1 cellular context compared by ENCODE assay signal in the genomic region with DNA sequence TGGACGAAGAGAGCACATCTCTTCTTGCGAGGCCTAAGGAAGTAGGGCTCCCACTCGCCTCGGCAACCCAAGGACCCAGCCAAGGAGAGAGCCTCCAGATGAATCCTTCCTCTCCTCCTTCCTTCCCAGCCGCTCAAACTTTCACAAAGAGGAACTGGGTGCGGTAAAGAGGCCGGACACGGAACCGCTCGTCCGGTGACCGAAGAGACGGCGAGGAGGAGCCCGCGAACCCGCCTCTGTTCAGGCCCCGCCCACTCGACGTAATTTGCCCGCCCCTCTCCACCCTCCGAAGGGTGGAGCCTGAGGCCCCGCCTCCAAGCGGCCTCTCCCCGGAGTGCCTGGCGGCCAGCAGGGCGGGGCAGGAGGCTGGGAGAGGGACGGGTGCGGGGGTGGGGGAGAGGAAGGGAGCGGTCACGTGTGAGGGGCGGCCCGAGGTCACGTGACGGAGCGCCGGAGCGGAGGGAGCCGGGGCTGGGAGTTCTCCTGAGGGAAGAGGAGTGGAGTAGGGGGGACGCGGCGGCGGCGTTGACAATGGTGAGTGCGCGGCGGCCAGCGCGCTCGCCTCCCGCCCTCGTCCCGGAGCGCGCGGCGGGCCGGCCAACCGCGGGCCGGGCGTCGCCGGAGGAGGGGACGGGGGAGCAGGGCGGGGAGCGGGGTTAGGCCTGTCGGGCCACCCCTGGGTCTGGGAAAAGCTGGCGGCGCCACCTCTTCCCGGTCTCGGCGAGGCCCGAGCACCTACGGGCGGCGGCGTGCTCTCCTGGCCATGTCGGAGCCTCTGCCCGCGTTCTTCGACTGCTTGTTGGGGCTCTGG.
TF ChIP-seq lines count a peak whose summit lies in the region.

A gene (plus strand): TSS at position 432 of the 811 bp plus-strand sequence. CDS start 100 bp downstream, at position 532.

TF ChIP-seq in HepG2, 621 proteins besides CTCF, POLR2A, EP300 and RAD21 (continued from another document and continues in another):
- 0 out of 2 replicates have a peak, but pooled peaks have one; percentile 48 for TF ChIP-seq ZNF619 (CRISPR knock-in tag; IDR thresholded peaks at IDR 0.05)
- TF ChIP-seq, protein P1, sequence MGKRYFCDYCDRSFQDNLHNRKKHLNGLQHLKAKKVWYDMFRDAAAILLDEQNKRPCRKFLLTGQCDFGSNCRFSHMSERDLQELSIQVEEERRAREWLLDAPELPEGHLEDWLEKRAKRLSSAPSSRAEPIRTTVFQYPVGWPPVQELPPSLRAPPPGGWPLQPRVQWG (CRISPR knock-in tag; IDR thresholded peaks at IDR 0.05; ENCODE audit: borderline replicate concordance, low read depth): no peak
- TF ChIP-seq, protein P2, sequence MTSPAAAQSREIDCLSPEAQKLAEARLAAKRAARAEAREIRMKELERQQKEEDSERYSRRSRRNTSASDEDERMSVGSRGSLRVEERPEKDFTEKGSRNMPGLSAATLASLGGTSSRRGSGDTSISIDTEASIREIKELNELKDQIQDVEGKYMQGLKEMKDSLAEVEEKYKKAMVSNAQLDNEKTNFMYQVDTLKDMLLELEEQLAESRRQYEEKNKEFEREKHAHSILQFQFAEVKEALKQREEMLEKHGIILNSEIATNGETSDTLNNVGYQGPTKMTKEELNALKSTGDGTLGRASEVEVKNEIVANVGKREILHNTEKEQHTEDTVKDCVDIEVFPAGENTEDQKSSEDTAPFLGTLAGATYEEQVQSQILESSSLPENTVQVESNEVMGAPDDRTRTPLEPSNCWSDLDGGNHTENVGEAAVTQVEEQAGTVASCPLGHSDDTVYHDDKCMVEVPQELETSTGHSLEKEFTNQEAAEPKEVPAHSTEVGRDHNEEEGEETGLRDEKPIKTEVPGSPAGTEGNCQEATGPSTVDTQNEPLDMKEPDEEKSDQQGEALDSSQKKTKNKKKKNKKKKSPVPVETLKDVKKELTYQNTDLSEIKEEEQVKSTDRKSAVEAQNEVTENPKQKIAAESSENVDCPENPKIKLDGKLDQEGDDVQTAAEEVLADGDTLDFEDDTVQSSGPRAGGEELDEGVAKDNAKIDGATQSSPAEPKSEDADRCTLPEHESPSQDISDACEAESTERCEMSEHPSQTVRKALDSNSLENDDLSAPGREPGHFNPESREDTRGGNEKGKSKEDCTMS (CRISPR knock-in tag; conservative IDR thresholded peaks at IDR 0.05): no peak
- TF ChIP-seq, protein P3, sequence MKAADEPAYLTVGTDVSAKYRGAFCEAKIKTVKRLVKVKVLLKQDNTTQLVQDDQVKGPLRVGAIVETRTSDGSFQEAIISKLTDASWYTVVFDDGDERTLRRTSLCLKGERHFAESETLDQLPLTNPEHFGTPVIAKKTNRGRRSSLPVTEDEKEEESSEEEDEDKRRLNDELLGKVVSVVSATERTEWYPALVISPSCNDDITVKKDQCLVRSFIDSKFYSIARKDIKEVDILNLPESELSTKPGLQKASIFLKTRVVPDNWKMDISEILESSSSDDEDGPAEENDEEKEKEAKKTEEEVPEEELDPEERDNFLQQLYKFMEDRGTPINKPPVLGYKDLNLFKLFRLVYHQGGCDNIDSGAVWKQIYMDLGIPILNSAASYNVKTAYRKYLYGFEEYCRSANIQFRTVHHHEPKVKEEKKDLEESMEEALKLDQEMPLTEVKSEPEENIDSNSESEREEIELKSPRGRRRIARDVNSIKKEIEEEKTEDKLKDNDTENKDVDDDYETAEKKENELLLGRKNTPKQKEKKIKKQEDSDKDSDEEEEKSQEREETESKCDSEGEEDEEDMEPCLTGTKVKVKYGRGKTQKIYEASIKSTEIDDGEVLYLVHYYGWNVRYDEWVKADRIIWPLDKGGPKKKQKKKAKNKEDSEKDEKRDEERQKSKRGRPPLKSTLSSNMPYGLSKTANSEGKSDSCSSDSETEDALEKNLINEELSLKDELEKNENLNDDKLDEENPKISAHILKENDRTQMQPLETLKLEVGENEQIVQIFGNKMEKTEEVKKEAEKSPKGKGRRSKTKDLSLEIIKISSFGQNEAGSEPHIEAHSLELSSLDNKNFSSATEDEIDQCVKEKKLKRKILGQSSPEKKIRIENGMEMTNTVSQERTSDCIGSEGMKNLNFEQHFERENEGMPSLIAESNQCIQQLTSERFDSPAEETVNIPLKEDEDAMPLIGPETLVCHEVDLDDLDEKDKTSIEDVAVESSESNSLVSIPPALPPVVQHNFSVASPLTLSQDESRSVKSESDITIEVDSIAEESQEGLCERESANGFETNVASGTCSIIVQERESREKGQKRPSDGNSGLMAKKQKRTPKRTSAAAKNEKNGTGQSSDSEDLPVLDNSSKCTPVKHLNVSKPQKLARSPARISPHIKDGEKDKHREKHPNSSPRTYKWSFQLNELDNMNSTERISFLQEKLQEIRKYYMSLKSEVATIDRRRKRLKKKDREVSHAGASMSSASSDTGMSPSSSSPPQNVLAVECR (CRISPR knock-in tag; IDR thresholded peaks at IDR 0.05; ENCODE audit: borderline replicate concordance): peak; percentile 52
- TF ChIP-seq THAP11 (CRISPR knock-in tag; IDR thresholded peaks at IDR 0.05): peak; percentile 80
- TF ChIP-seq ATRX (CRISPR knock-in tag; IDR thresholded peaks at IDR 0.05; ENCODE audit: borderline replicate concordance): no peak
- TF ChIP-seq ELF4 (CRISPR knock-in tag; IDR thresholded peaks at IDR 0.05; ENCODE audit: borderline replicate concordance): no peak
- TF ChIP-seq ZNF234 (CRISPR knock-in tag; conservative IDR thresholded peaks at IDR 0.05): no peak
- TF ChIP-seq PAF1 (CRISPR knock-in tag; IDR thresholded peaks at IDR 0.05): no peak
- no peak for TF ChIP-seq SATB2 (CRISPR knock-in tag; IDR thresholded peaks at IDR 0.05)
- no peak for TF ChIP-seq ZFP36 (IDR thresholded peaks at IDR 0.05; ENCODE audit: borderline replicate concordance, low read depth, low read length, partially characterized antibody)
- no peak for TF ChIP-seq RFX3 (CRISPR knock-in tag; IDR thresholded peaks at IDR 0.05)
- peak; percentile 42; the same call in 1 of the 2 replicates for TF ChIP-seq NR2C2 (CRISPR knock-in tag; IDR thresholded peaks at IDR 0.05; ENCODE audit: borderline replicate concordance)
- no peak for TF ChIP-seq BRD4 (CRISPR knock-in tag; IDR thresholded peaks at IDR 0.05)
- TF ChIP-seq, protein P4, sequence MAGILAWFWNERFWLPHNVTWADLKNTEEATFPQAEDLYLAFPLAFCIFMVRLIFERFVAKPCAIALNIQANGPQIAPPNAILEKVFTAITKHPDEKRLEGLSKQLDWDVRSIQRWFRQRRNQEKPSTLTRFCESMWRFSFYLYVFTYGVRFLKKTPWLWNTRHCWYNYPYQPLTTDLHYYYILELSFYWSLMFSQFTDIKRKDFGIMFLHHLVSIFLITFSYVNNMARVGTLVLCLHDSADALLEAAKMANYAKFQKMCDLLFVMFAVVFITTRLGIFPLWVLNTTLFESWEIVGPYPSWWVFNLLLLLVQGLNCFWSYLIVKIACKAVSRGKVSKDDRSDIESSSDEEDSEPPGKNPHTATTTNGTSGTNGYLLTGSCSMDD (CRISPR knock-in tag; IDR thresholded peaks at IDR 0.05): no peak
- TF ChIP-seq SALL1 (CRISPR knock-in tag; IDR thresholded peaks at IDR 0.05): peak; percentile 69; the same call in 1 of the 2 replicates
- TF ChIP-seq CREB1 (IDR thresholded peaks at IDR 0.05): peak; percentile 44; the same call in 1 of the 2 replicates
- TF ChIP-seq CREB1 (CRISPR knock-in tag; IDR thresholded peaks at IDR 0.05): 0 out of 2 replicates have a peak, but pooled peaks have one; percentile 52
- TF ChIP-seq NFATC3 (CRISPR knock-in tag; IDR thresholded peaks at IDR 0.05): 0 out of 2 replicates have a peak, but pooled peaks have one; percentile 41
- TF ChIP-seq ZNF17 (CRISPR knock-in tag; IDR thresholded peaks at IDR 0.05): no peak
- no peak for TF ChIP-seq GFI1 (CRISPR knock-in tag; IDR thresholded peaks at IDR 0.05; ENCODE audit: borderline replicate concordance)
- TF ChIP-seq MAFK (conservative IDR thresholded peaks at IDR 0.05 in 1 of 2, IDR thresholded peaks at IDR 0.05 in 1 of 2; ENCODE audit: low read length in 2 of 2): no peak
- TF ChIP-seq, protein P5, sequence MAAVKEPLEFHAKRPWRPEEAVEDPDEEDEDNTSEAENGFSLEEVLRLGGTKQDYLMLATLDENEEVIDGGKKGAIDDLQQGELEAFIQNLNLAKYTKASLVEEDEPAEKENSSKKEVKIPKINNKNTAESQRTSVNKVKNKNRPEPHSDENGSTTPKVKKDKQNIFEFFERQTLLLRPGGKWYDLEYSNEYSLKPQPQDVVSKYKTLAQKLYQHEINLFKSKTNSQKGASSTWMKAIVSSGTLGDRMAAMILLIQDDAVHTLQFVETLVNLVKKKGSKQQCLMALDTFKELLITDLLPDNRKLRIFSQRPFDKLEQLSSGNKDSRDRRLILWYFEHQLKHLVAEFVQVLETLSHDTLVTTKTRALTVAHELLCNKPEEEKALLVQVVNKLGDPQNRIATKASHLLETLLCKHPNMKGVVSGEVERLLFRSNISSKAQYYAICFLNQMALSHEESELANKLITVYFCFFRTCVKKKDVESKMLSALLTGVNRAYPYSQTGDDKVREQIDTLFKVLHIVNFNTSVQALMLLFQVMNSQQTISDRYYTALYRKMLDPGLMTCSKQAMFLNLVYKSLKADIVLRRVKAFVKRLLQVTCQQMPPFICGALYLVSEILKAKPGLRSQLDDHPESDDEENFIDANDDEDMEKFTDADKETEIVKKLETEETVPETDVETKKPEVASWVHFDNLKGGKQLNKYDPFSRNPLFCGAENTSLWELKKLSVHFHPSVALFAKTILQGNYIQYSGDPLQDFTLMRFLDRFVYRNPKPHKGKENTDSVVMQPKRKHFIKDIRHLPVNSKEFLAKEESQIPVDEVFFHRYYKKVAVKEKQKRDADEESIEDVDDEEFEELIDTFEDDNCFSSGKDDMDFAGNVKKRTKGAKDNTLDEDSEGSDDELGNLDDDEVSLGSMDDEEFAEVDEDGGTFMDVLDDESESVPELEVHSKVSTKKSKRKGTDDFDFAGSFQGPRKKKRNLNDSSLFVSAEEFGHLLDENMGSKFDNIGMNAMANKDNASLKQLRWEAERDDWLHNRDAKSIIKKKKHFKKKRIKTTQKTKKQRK (IDR thresholded peaks at IDR 0.05; ENCODE audit: low read length): no peak
- 0 out of 2 replicates have a peak, but pooled peaks have one; percentile 36 for TF ChIP-seq GTF2F1 (IDR thresholded peaks at IDR 0.05; ENCODE audit: low read length)
- TF ChIP-seq, protein P6, sequence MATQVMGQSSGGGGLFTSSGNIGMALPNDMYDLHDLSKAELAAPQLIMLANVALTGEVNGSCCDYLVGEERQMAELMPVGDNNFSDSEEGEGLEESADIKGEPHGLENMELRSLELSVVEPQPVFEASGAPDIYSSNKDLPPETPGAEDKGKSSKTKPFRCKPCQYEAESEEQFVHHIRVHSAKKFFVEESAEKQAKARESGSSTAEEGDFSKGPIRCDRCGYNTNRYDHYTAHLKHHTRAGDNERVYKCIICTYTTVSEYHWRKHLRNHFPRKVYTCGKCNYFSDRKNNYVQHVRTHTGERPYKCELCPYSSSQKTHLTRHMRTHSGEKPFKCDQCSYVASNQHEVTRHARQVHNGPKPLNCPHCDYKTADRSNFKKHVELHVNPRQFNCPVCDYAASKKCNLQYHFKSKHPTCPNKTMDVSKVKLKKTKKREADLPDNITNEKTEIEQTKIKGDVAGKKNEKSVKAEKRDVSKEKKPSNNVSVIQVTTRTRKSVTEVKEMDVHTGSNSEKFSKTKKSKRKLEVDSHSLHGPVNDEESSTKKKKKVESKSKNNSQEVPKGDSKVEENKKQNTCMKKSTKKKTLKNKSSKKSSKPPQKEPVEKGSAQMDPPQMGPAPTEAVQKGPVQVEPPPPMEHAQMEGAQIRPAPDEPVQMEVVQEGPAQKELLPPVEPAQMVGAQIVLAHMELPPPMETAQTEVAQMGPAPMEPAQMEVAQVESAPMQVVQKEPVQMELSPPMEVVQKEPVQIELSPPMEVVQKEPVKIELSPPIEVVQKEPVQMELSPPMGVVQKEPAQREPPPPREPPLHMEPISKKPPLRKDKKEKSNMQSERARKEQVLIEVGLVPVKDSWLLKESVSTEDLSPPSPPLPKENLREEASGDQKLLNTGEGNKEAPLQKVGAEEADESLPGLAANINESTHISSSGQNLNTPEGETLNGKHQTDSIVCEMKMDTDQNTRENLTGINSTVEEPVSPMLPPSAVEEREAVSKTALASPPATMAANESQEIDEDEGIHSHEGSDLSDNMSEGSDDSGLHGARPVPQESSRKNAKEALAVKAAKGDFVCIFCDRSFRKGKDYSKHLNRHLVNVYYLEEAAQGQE (IDR thresholded peaks at IDR 0.05; ENCODE audit: borderline replicate concordance in 1 of 2, low read depth in 1 of 2, low read length in 2 of 2): 0 out of 4 replicates have a peak, but pooled peaks of 1 of the 2 experiments have one; percentile 33
- TF ChIP-seq, protein P7, sequence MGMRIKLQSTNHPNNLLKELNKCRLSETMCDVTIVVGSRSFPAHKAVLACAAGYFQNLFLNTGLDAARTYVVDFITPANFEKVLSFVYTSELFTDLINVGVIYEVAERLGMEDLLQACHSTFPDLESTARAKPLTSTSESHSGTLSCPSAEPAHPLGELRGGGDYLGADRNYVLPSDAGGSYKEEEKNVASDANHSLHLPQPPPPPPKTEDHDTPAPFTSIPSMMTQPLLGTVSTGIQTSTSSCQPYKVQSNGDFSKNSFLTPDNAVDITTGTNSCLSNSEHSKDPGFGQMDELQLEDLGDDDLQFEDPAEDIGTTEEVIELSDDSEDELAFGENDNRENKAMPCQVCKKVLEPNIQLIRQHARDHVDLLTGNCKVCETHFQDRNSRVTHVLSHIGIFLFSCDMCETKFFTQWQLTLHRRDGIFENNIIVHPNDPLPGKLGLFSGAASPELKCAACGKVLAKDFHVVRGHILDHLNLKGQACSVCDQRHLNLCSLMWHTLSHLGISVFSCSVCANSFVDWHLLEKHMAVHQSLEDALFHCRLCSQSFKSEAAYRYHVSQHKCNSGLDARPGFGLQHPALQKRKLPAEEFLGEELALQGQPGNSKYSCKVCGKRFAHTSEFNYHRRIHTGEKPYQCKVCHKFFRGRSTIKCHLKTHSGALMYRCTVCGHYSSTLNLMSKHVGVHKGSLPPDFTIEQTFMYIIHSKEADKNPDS (CRISPR knock-in tag; IDR thresholded peaks at IDR 0.05): no peak
- peak; percentile 76 for TF ChIP-seq HNRNPLL (IDR thresholded peaks at IDR 0.05; ENCODE audit: low read depth, low read length, poor library complexity, severe bottlenecking)
- TF ChIP-seq, protein P8, sequence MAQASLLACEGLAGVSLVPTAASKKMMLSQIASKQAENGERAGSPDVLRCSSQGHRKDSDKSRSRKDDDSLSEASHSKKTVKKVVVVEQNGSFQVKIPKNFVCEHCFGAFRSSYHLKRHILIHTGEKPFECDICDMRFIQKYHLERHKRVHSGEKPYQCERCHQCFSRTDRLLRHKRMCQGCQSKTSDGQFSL (CRISPR knock-in tag; IDR thresholded peaks at IDR 0.05): no peak
- TF ChIP-seq FLYWCH1 (CRISPR knock-in tag; IDR thresholded peaks at IDR 0.05): no peak
- TF ChIP-seq, protein P9, sequence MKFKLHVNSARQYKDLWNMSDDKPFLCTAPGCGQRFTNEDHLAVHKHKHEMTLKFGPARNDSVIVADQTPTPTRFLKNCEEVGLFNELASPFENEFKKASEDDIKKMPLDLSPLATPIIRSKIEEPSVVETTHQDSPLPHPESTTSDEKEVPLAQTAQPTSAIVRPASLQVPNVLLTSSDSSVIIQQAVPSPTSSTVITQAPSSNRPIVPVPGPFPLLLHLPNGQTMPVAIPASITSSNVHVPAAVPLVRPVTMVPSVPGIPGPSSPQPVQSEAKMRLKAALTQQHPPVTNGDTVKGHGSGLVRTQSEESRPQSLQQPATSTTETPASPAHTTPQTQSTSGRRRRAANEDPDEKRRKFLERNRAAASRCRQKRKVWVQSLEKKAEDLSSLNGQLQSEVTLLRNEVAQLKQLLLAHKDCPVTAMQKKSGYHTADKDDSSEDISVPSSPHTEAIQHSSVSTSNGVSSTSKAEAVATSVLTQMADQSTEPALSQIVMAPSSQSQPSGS (CRISPR knock-in tag; IDR thresholded peaks at IDR 0.05): 0 out of 2 replicates have a peak, but pooled peaks have one; percentile 31
- TF ChIP-seq CBX1 (IDR thresholded peaks at IDR 0.05; ENCODE audit: low read depth): no peak
- TF ChIP-seq SIX1 (CRISPR knock-in tag; IDR thresholded peaks at IDR 0.05; ENCODE audit: borderline replicate concordance): 0 out of 2 replicates have a peak, but pooled peaks have one; percentile 17
- TF ChIP-seq MYC (CRISPR knock-in tag; IDR thresholded peaks at IDR 0.05; ENCODE audit: borderline replicate concordance): peak; percentile 43; the same call in 1 of the 2 replicates
- TF ChIP-seq KMT2B (CRISPR knock-in tag; IDR thresholded peaks at IDR 0.05): peak; percentile 46
- peak; percentile 41; the same call in 1 of the 2 replicates for TF ChIP-seq ZBTB20 (CRISPR knock-in tag; IDR thresholded peaks at IDR 0.05; ENCODE audit: borderline replicate concordance, low read depth)
